Comparison of ENCODE assay signal across 1 cellular context in the genomic region with DNA sequence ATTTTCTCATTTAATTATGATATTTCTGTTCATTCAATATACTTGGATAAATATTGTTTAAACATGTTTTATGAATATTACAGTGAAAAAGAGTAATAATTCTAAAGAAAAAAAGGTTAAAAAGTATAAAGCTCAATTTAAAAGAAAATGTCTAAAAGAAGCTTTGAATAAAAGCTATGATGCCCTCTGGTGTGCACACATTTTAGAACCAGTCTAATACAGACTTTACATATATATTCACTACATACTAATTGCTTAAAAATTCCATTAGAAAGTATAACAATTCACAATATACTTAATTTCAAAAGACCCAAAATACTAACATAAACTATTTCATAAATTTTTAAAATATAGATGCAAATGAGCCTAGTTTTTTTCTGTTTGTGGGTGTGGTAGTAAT.
TF ChIP-seq lines count a peak whose summit lies in the region.

No MANE protein-coding gene starts in this region.

TF ChIP-seq in Ishikawa, 13 proteins besides CTCF, POLR2A, EP300 and RAD21 (continued from another document):
- TF ChIP-seq, protein P1, sequence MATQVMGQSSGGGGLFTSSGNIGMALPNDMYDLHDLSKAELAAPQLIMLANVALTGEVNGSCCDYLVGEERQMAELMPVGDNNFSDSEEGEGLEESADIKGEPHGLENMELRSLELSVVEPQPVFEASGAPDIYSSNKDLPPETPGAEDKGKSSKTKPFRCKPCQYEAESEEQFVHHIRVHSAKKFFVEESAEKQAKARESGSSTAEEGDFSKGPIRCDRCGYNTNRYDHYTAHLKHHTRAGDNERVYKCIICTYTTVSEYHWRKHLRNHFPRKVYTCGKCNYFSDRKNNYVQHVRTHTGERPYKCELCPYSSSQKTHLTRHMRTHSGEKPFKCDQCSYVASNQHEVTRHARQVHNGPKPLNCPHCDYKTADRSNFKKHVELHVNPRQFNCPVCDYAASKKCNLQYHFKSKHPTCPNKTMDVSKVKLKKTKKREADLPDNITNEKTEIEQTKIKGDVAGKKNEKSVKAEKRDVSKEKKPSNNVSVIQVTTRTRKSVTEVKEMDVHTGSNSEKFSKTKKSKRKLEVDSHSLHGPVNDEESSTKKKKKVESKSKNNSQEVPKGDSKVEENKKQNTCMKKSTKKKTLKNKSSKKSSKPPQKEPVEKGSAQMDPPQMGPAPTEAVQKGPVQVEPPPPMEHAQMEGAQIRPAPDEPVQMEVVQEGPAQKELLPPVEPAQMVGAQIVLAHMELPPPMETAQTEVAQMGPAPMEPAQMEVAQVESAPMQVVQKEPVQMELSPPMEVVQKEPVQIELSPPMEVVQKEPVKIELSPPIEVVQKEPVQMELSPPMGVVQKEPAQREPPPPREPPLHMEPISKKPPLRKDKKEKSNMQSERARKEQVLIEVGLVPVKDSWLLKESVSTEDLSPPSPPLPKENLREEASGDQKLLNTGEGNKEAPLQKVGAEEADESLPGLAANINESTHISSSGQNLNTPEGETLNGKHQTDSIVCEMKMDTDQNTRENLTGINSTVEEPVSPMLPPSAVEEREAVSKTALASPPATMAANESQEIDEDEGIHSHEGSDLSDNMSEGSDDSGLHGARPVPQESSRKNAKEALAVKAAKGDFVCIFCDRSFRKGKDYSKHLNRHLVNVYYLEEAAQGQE (IDR thresholded peaks at IDR 0.05; ENCODE audit: low read depth): no peak
- TF ChIP-seq YY1 (IDR thresholded peaks at IDR 0.05; ENCODE audit: low read depth): no peak
- no peak for TF ChIP-seq ZBTB7A (IDR thresholded peaks at IDR 0.05; ENCODE audit: low read depth)
